ENCODE assay signal across 15 cellular contexts in the genomic region with DNA sequence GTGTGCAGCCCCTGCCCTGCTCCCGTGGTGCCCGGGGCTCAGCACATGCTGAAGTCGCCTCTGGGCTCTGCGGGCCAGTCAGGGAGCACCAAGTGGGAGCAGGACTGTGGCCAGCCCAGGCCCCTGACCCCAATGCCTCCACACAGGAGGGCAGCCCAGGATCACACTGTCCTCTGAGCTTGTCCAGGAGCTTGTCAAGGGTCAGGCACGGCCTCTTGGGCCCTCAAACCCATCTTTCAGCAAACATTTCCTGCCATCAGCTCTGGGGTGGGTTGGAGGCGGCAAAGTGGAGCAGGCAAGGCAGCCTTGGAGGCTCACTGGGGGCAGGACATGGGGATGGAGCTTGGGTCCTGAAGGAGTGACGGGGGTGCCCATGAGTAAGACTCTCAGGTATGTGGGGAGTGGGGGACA. TPM values are rescaled to one million over a fixed set of nuclear protein-coding genes. Genes with fewer than 3 reads are reported as not detected.
A peak's percentile ranks its signal among the peaks of the same experiment; 100 is the strongest.
DNase-seq lines count a peak whose midpoint lies in the region; ATAC-seq, FAIRE-seq and TF ChIP-seq lines count a peak whose summit lies in the region.
"Had no signal": no experiment of that assay in that cellular context is flagged by ENCODE, and none has a peak within 500 bp of the region (broad histone marks: within the 10 kb centered on the region; RNA-seq: fewer than 3 reads in every experiment).

No MANE protein-coding gene starts in this region.

- TF ChIP-seq POLR2A in endothelial cell of umbilical vein (IDR thresholded peaks at IDR 0.05; ENCODE audit: low read depth, low read length), result no peak
- no peak for TF ChIP-seq POLR2A in stomach (IDR thresholded peaks at IDR 0.05)

- H3K9ac ChIP-seq in endothelial cell of umbilical vein (replicated peaks; ENCODE audit: extremely low read depth, insufficient read depth, low read length), result no peak overlapping the region

- H3K9me1 ChIP-seq in endothelial cell of umbilical vein (replicated peaks; ENCODE audit: control insufficient read depth, extremely low read depth, insufficient read depth, low read length), result no peaks in the 10 kb centered on the region

- WGBS in stomach, 5 donors, result 83 to 94% (median 89%) methylated on average over 6 to 7 of the region's 7 CpGs

- H3K9me3 ChIP-seq in endothelial cell of umbilical vein (replicated peaks; ENCODE audit: control insufficient read depth, insufficient read depth, low read length), result no peaks in the 10 kb centered on the region
- peaks cover 4 to 22% (median 13%) of the 10 kb centered on the region in 4 donors for H3K9me3 ChIP-seq in stomach

- H3K27ac ChIP-seq in endothelial cell of umbilical vein (ENCODE audit: insufficient read depth, low read depth, low read length) (peak overlapping the region; percentile 58), stomach (no peak overlapping the region)

- no peak for TF ChIP-seq CTCF in endothelial cell of umbilical vein (IDR thresholded peaks at IDR 0.05; ENCODE audit: extremely low read depth in 1 of 2, insufficient read depth in 1 of 2, low read depth in 1 of 2, low read length in 2 of 2)
- no peak for TF ChIP-seq CTCF in stomach (IDR thresholded peaks at IDR 0.05)

- peaks cover 10% of the 10 kb centered on the region for H3K79me2 ChIP-seq in endothelial cell of umbilical vein (ENCODE audit: control insufficient read depth, insufficient read depth, low read length)

- H3K27me3 ChIP-seq in endothelial cell of umbilical vein (ENCODE audit: control insufficient read depth in 2 of 2, insufficient read depth in 2 of 2, low read length in 2 of 2), result no peaks in the 10 kb centered on the region
- H3K27me3 ChIP-seq in stomach, result no peaks in the 10 kb centered on the region
- H3K27me3 ChIP-seq: Peyer's patch, transverse colon had no signal

- POLR2A ChIA-PET in activated CD8-positive, alpha-beta T cell treated with anti-CD3 and anti-CD28 coated beads, Interleukin-2, amount 10 ng/mL, durations not matched to agents 7 days and 5 days (lab: Charles Lee), result interaction anchor here (1.1 kb wide), 1 partner anchor 141 kb away, joined by 3 read pairs; a partner anchor contains a TSS
- POLR2A ChIA-PET in endothelial cell of umbilical vein (lab: Charles Lee), result no interaction called here

- no TSS peak for BruUV-seq in endothelial cell of umbilical vein (replicated peaks; lab: Mats Ljungman, UMichigan)

- DNase-seq in activated naive CD4-positive, alpha-beta T cell treated with anti-CD3 and anti-CD28 coated beads for 36 hours, result no peak
- DNase-seq in activated naive CD4-positive, alpha-beta T cell treated with Interleukin-2 at 50 U/mL for 16 hours, result no peak
- no peak for DNase-seq in activated CD8-positive, alpha-beta T cell treated with anti-CD3 and anti-CD28 coated beads, Interleukin-2, amount 10 ng/mL, durations not matched to agents 7 days and 5 days
- DNase-seq in endothelial cell of umbilical vein (ENCODE audit: low read depth, low spot score) (no peak), stomach (peak; percentile 22), LoVo (ENCODE audit: low spot score) (no peak), NCI-H2227 (lab: John Stamatoyannopoulos, UW; ENCODE audit: unreplicated experiment) (no peak)
- DNase-seq: DMS53, KG1, NCI-H146, NCI-H524, transverse colon had no signal

- dilution Hi-C loops in endothelial cell of umbilical vein (cut with MboI; ENCODE audit: extremely low pct_ligation_motif_present, low sequenced_read_pairs), result no loop called here

- H3K4me1 ChIP-seq in endothelial cell of umbilical vein (ENCODE audit: control insufficient read depth, extremely low read depth, insufficient read depth, low read length) (peaks cover 22% of the 10 kb centered on the region), stomach (peaks cover 16 to 24% (median 21%) of the 10 kb centered on the region in 4 donors)

- no peak overlapping the region for H3K4me2 ChIP-seq in endothelial cell of umbilical vein (ENCODE audit: insufficient read depth, low read length)

- CTCF ChIA-PET in activated naive CD4-positive, alpha-beta T cell treated with anti-CD3 and anti-CD28 coated beads for 36 hours (lab: Charles Lee), result no interaction called here
- CTCF ChIA-PET in activated CD8-positive, alpha-beta T cell treated with anti-CD3 and anti-CD28 coated beads, Interleukin-2, amount 10 ng/mL, durations not matched to agents 7 days and 5 days (lab: Charles Lee), result no interaction called here
- CTCF ChIA-PET in endothelial cell of umbilical vein (lab: Charles Lee), result interaction anchor here (1.7 to 3.5 kb wide), 4 partner anchors 8 to 95 kb away, joined by 13 to 30 read pairs (median 22); no protein-coding TSS in a partner anchor

- H3K27ac Mint-ChIP-seq in activated naive CD4-positive, alpha-beta T cell treated with anti-CD3 and anti-CD28 coated beads for 36 hours, result peak overlapping the region; percentile 56
- H3K27ac Mint-ChIP-seq in activated CD8-positive, alpha-beta T cell treated with anti-CD3 and anti-CD28 coated beads, Interleukin-2, amount 10 ng/mL, durations not matched to agents 7 days and 5 days, result peak overlapping the region; percentile 82

- H3K36me3 ChIP-seq in endothelial cell of umbilical vein (ENCODE audit: control insufficient read depth in 2 of 2, extremely low read depth in 1 of 2, insufficient read depth in 2 of 2, low read length in 2 of 2), result no peaks in the 10 kb centered on the region
- H3K36me3 ChIP-seq in stomach, result peaks cover 0 to 4% (median 3%) of the 10 kb centered on the region in 4 donors
- H3K36me3 ChIP-seq: Peyer's patch, transverse colon had no signal

- no peak for ATAC-seq in activated CD8-positive, alpha-beta T cell treated with anti-CD3 and anti-CD28 coated beads, Interleukin-2, amount 10 ng/mL, durations not matched to agents 7 days and 5 days
- ATAC-seq in HG02884 (IDR thresholded peaks at IDR 0.05; ENCODE audit: unreplicated experiment), result no peak

- no peaks in the 10 kb centered on the region for H4K20me1 ChIP-seq in endothelial cell of umbilical vein (replicated peaks; ENCODE audit: control insufficient read depth, extremely low read depth, insufficient read depth, low read length)

- H3K36me3 Mint-ChIP-seq in activated naive CD4-positive, alpha-beta T cell treated with anti-CD3 and anti-CD28 coated beads for 36 hours (ENCODE audit: low read depth), result peaks cover 3% of the 10 kb centered on the region
- H3K36me3 Mint-ChIP-seq in activated CD8-positive, alpha-beta T cell treated with anti-CD3 and anti-CD28 coated beads, Interleukin-2, amount 10 ng/mL, durations not matched to agents 7 days and 5 days (ENCODE audit: low read depth), result no peaks in the 10 kb centered on the region

- no peak overlapping the region for H2AFZ ChIP-seq in endothelial cell of umbilical vein (ENCODE audit: low read depth, low read length)

- intact Hi-C loops in activated naive CD4-positive, alpha-beta T cell treated with anti-CD3 and anti-CD28 coated beads for 36 hours (cut with micrococcal nuclease), result no loop called here
- intact Hi-C loops in endothelial cell of umbilical vein (cut with micrococcal nuclease) (no loop called here), stomach (cut with DNase I; ENCODE audit: low total_unique reads) (no loop called here)

- TF ChIP-seq EP300 in stomach (IDR thresholded peaks at IDR 0.05), result no peak

- H3K4me3 Mint-ChIP-seq in activated naive CD4-positive, alpha-beta T cell treated with anti-CD3 and anti-CD28 coated beads for 36 hours, result peak overlapping the region; percentile 32
- H3K4me3 Mint-ChIP-seq in activated CD8-positive, alpha-beta T cell treated with anti-CD3 and anti-CD28 coated beads, Interleukin-2, amount 10 ng/mL, durations not matched to agents 7 days and 5 days, result no peak overlapping the region

- H3K4me3 ChIP-seq in endothelial cell of umbilical vein (replicated peaks in 1 of 3; ENCODE audit: insufficient read depth in 1 of 3, low read depth in 1 of 3, low read length in 3 of 3), result no peak overlapping the region
- H3K4me3 ChIP-seq in stomach, result no peak overlapping the region
- H3K4me3 ChIP-seq: Peyer's patch had no signal

- no peaks in the 10 kb centered on the region for H3K27me3 Mint-ChIP-seq in activated naive CD4-positive, alpha-beta T cell treated with anti-CD3 and anti-CD28 coated beads for 36 hours (ENCODE audit: low read depth)
- peaks cover 5% of the 10 kb centered on the region for H3K27me3 Mint-ChIP-seq in activated CD8-positive, alpha-beta T cell treated with anti-CD3 and anti-CD28 coated beads, Interleukin-2, amount 10 ng/mL, durations not matched to agents 7 days and 5 days (ENCODE audit: low read depth)

- H3K4me1 Mint-ChIP-seq in activated naive CD4-positive, alpha-beta T cell treated with anti-CD3 and anti-CD28 coated beads for 36 hours (ENCODE audit: low read depth), result peaks cover 32% of the 10 kb centered on the region
- H3K4me1 Mint-ChIP-seq in activated CD8-positive, alpha-beta T cell treated with anti-CD3 and anti-CD28 coated beads, Interleukin-2, amount 10 ng/mL, durations not matched to agents 7 days and 5 days (ENCODE audit: low read depth), result peaks cover 21% of the 10 kb centered on the region

- H3K9me3 Mint-ChIP-seq in activated naive CD4-positive, alpha-beta T cell treated with anti-CD3 and anti-CD28 coated beads for 36 hours, result peaks cover 14% of the 10 kb centered on the region
- peaks cover 18% of the 10 kb centered on the region for H3K9me3 Mint-ChIP-seq in activated CD8-positive, alpha-beta T cell treated with anti-CD3 and anti-CD28 coated beads, Interleukin-2, amount 10 ng/mL, durations not matched to agents 7 days and 5 days (ENCODE audit: insufficient read depth)

- no peak for FAIRE-seq in endothelial cell of umbilical vein (lab: Jason Lieb, UNC)
- FAIRE-seq: bronchial epithelial cell had no signal

TF ChIP-seq in endothelial cell of umbilical vein, 7 proteins besides CTCF, POLR2A, EP300 and RAD21 (continues in another document):
- TF ChIP-seq POLR2AphosphoS5 (IDR thresholded peaks at IDR 0.05; ENCODE audit: insufficient read depth, low read depth, low read length) (no peak), JUN (IDR thresholded peaks at IDR 0.05; ENCODE audit: borderline replicate concordance, insufficient read depth, insufficient read length, low read depth) (no peak), GATA2 (IDR thresholded peaks at IDR 0.05; ENCODE audit: insufficient read depth, insufficient read length, low read depth, low read length) (no peak)

RNA-seq across cellular contexts. Expression of a gene that starts 10.3 kb away (rescaled TPM):
- under 1 TPM; 0.35 to 0.60 TPM for total RNA-seq in activated naive CD4-positive, alpha-beta T cell treated with anti-CD3 and anti-CD28 coated beads for 36 hours
- total RNA-seq in activated CD8-positive, alpha-beta T cell treated with anti-CD3 and anti-CD28 coated beads, Interleukin-2, amount 10 ng/mL, durations not matched to agents 7 days and 5 days, result 1 to 10 TPM; 3.4 to 3.5 TPM
- total RNA-seq in endothelial cell of umbilical vein (17.2 and 22.1 TPM in 2 replicates), stomach (100 to 1,000 TPM in 1 of 5 donors, 10 to 100 TPM in 4; 11.4 to 106 (median 22.7) TPM)
- polyA plus RNA-seq in endothelial cell of umbilical vein (12.4 and 14.1 TPM in 2 replicates), stomach (1 to 10 TPM; 2.0 to 2.7 (median 2.3) TPM)
- polyA plus RNA-seq in endothelial cell of umbilical vein (2011; cell fraction: cytosol; rRNA removed), result 6.9 and 7.2 TPM in 2 replicates
- polyA plus RNA-seq in endothelial cell of umbilical vein (2011; cell fraction: nucleus; rRNA removed), result 18.9 and 23.5 TPM in 2 replicates
- polyA plus RNA-seq in endothelial cell of umbilical vein (2012), result 10.1 and 19.7 TPM in 2 replicates
- polyA minus RNA-seq in endothelial cell of umbilical vein, result 14.8 and 26.7 TPM in 2 replicates
- 1.8 TPM for polyA minus RNA-seq in endothelial cell of umbilical vein (2011; cell fraction: cytosol; rRNA and poly(A)+ RNA removed)
- polyA minus RNA-seq in endothelial cell of umbilical vein (2011; cell fraction: nucleus; rRNA and poly(A)+ RNA removed), result 21.3 and 35.4 TPM in 2 replicates
